ENCODE assay signal across 12 cellular contexts in the genomic region with DNA sequence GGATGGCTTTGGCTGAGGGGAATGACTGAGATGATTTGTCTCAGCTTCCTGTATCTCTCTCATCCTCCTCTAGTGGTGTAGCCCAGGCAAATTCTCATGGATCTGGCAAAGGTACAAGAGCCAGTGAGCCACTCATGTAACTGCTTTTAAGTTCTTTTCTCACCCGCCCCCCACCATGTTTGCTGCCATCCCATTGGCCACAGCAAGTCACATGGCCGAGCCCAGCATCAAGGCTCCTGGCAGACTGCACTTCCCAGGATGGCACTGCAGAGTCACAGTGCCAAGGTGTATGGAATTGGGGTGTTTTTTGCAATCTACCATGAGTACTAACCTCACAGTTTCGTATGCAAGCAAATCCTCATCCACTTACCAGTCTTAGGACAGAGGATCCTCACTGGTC. TPM values are rescaled to one million over a fixed set of nuclear protein-coding genes. Genes with fewer than 3 reads are reported as not detected.
DNase-seq lines count a peak whose midpoint lies in the region; ATAC-seq lines count a peak whose summit lies in the region.
"Had no signal": no experiment of that assay in that cellular context is flagged by ENCODE, and none has a peak within 500 bp of the region (broad histone marks: within the 10 kb centered on the region; RNA-seq: fewer than 3 reads in every experiment).

No MANE protein-coding gene starts in this region.

- H3K27me3 ChIP-seq in MG63: no peaks in the 10 kb centered on the region; the same call in 1 of the 2 replicates
- no peaks in the 10 kb centered on the region for H3K27me3 ChIP-seq in right cardiac atrium (ENCODE audit: control insufficient read depth, insufficient read depth)
- H3K27me3 ChIP-seq: heart right ventricle had no signal

- H3K36me3 ChIP-seq in MG63: no peaks in the 10 kb centered on the region
- H3K36me3 ChIP-seq: heart right ventricle had no signal

- peak overlapping the region in 3 of 5 donors; percentile 10 to 72 (median 13) for H3K4me3 Mint-ChIP-seq in immature natural killer cell

- peaks cover 0 to 7% (median 4%) of the 10 kb centered on the region in 3 donors for H3K36me3 Mint-ChIP-seq in immature natural killer cell

- no peaks in the 10 kb centered on the region for H3K9me3 Mint-ChIP-seq in immature natural killer cell

- H3K27ac Mint-ChIP-seq in immature natural killer cell: peak overlapping the region in 5 of 6 donors; percentile 55 to 86 (median 60)

- WGBS in right cardiac atrium: 96% methylated on average over 3 of the region's 3 CpGs

- ATAC-seq in right cardiac atrium (no peak), HG02870 (IDR thresholded peaks at IDR 0.05; ENCODE audit: unreplicated experiment) (no peak)
- ATAC-seq: activated naive CD4-positive, alpha-beta T cell treated with anti-CD3 and anti-CD28 coated beads, Interleukin-2, amount 50 U/mL, for 72 hours had no signal

- H3K4me1 Mint-ChIP-seq in immature natural killer cell: peaks cover 95 to 99% of the 10 kb centered on the region in 2 donors

- H3K4me3 ChIP-seq in MG63: no peak overlapping the region
- no peak overlapping the region for H3K4me3 ChIP-seq in right cardiac atrium (ENCODE audit: low read length)
- H3K4me3 ChIP-seq: heart right ventricle had no signal

- H3K4me1 ChIP-seq in right cardiac atrium (ENCODE audit: control insufficient read depth, insufficient read depth, low read length): peaks cover 13% of the 10 kb centered on the region

- intact Hi-C loops in right cardiac atrium (cut with DNase I): no loop called here

- H3K27ac ChIP-seq in right cardiac atrium (ENCODE audit: low read length): no peak overlapping the region

- peak; percentile 92 for DNase-seq in DMS79 treated with DMSO at 0.1 percent for 48 hours (lab: John Stamatoyannopoulos, UW)
- DNase-seq in MG63: peak; percentile 5
- peak; percentile 81 for DNase-seq in NCI-H510A treated with DMSO at 0.1 percent for 48 hours (lab: John Stamatoyannopoulos, UW)
- no peak for DNase-seq in immature natural killer cell
- DNase-seq in activated CD8-positive, alpha-beta memory T cell treated with anti-CD3 and anti-CD28 coated beads, Interleukin-2, amount 50 U/mL, for 4 hours: no peak
- no peak for DNase-seq in right cardiac atrium
- DNase-seq in ecto neural progenitor cell (ENCODE audit: low spot score): no peak
- DNase-seq: cerebellar nuclear complex, heart right ventricle, left ventricle myocardium superior had no signal

- H3K9me3 ChIP-seq in MG63 (no peaks in the 10 kb centered on the region), right cardiac atrium (ENCODE audit: control insufficient read depth, low read length) (no peaks in the 10 kb centered on the region)

- peaks cover 3 to 6% (median 6%) of the 10 kb centered on the region in 3 donors for H3K27me3 Mint-ChIP-seq in immature natural killer cell (ENCODE audit: low read depth in 3 of 3)

RNA-seq across cellular contexts. Expression of a gene that starts 50.9 kb away (rescaled TPM):
- 0.07 and 0.13 TPM in 2 replicates for total RNA-seq in MG63 (2014; rRNA removed; shearing (Covaris generic); ENCODE audit: low replicate concordance)
- polyA plus RNA-seq in immature natural killer cell (10 to 100 TPM; 42.5 to 90.1 (median 78.4) TPM), right cardiac atrium (3.1 TPM)
- 10 to 100 TPM in 2 of 4 donors, 1 to 10 TPM in 2; 7.2 to 11.8 (median 10.5) TPM for total RNA-seq in right cardiac atrium

Comparison
In these comparisons a context has a peak if more than half of its experiments do, and no peak if none do; other contexts are left out.
1. DNase-seq: peak in DMS79 treated with DMSO at 0.1 percent for 48 hours (single experiment), MG63 (single experiment) and NCI-H510A treated with DMSO at 0.1 percent for 48 hours (single experiment); none in immature natural killer cell (0 of 3), activated CD8-positive, alpha-beta memory T cell treated with anti-CD3 and anti-CD28 coated beads, Interleukin-2, amount 50 U/mL, for 4 hours (single experiment), right cardiac atrium (0 of 3) and ecto neural progenitor cell (single experiment).